Comparison of ENCODE assay signal across 23 cellular contexts in genomic region chr12:19775241-19775640, GRCh38.
"Had no signal": no experiment of that assay in that cellular context is flagged by ENCODE, and none has a peak within 500 bp of the region (broad histone marks: within the 10 kb centered on the region; RNA-seq: fewer than 3 reads in every experiment).

No MANE protein-coding gene starts in this region.

- H3K36me3 Mint-ChIP-seq: IgD-negative memory B cell had no signal

- H3K4me3 ChIP-seq: K562, SJSA1, SK-N-MC had no signal

- H3K4me2 ChIP-seq: KMS-11 had no signal

- DNase-seq: Kasumi-1, MV-4-11, NCI-H1048, NCI-H1105, NCI-H1417, NCI-H1436 treated with DMSO at 0.1 percent for 48 hours, NCI-H1694, NCI-H187 treated with DMSO at 0.1 percent for 48 hours, NCI-H2171 treated with DMSO at 0.1 percent for 48 hours, NCI-H345, NCI-H446 treated with DMSO at 0.1 percent for 48 hours, NCI-H510A treated with DMSO at 0.1 percent for 48 hours, NCI-H526 treated with DMSO at 0.1 percent for 48 hours, NCI-H748 treated with DMSO at 0.1 percent for 48 hours, Right ventricle myocardium superior, RPMI8226, SIG-M5 had no signal

- ATAC-seq: K562 had no signal

- H3K36me3 ChIP-seq: SJSA1 had no signal

- H3K27me3 ChIP-seq: SJSA1 had no signal

- H3K27ac Mint-ChIP-seq: IgD-negative memory B cell had no signal

- H3K9me3 ChIP-seq: SJSA1 had no signal

- H3K4me1 Mint-ChIP-seq: IgD-negative memory B cell had no signal

- H3K27me3 Mint-ChIP-seq: IgD-negative memory B cell had no signal

- H3K9ac ChIP-seq: KMS-11 had no signal

- H3K4me3 Mint-ChIP-seq: IgD-negative memory B cell had no signal

- H3K27ac ChIP-seq: HL-60, KMS-11, SJSA1, SK-N-MC had no signal
